Comparison of ENCODE assay signal across 19 cellular contexts in genomic region chr19:13644648-13645047, GRCh38.
DNase-seq lines count a peak whose midpoint lies in the region; ATAC-seq and TF ChIP-seq lines count a peak whose summit lies in the region.
"Had no signal": no experiment of that assay in that cellular context is flagged by ENCODE, and none has a peak within 500 bp of the region (broad histone marks: within the 10 kb centered on the region; RNA-seq: fewer than 3 reads in every experiment).

No MANE protein-coding gene starts in this region.

- DNase-seq in activated CD4-positive, CD25-positive, alpha-beta regulatory T cell treated with anti-CD3 and anti-CD28 coated beads, Interleukin-2, amount 50 U/mL, for 72 hours = peak; percentile 42
- DNase-seq in activated CD4-positive, CD25-positive, alpha-beta regulatory T cell (lab: John Stamatoyannopoulos, UW) = no peak
- DNase-seq in Karpas-422 = peak; percentile 62
- DNase-seq in SK-MEL-5 (ENCODE audit: low read depth, low spot score) = peak; percentile 14
- peak; percentile 78 for DNase-seq in testis
- DNase-seq in vagina (ENCODE audit: extremely low spot score in 2 of 2) = no peak
- no peak for DNase-seq in activated CD4-positive, alpha-beta T cell treated with anti-CD3 and anti-CD28 coated beads, Interleukin-2, amount 50 U/mL, for 4 hours
- DNase-seq: C1 segment of cervical spinal cord; DMS153; EL; HFFc6; NCI-H1417 treated with DMSO at 0.1 percent for 48 hours; NCI-H2029; NCI-H2171; NCI-H446; NCI-H69; NK-92 treated with Interleukin-12 subunit alpha and Interleukin-12 subunit beta, amount 100 ng/mL, for 24 hours had no signal

- H3K79me2 ChIP-seq in Karpas-422 (ENCODE audit: low read length) = no peaks in the 10 kb centered on the region

- H3K36me3 ChIP-seq in Karpas-422 (ENCODE audit: insufficient read depth, low read length) (no peaks in the 10 kb centered on the region), testis (ENCODE audit: low read depth, missing control alignments) (no peaks in the 10 kb centered on the region), vagina (no peaks in the 10 kb centered on the region)

- no peak overlapping the region for H2AFZ ChIP-seq in Karpas-422 (ENCODE audit: low read length)

- no peaks in the 10 kb centered on the region for H4K20me1 ChIP-seq in Karpas-422 (ENCODE audit: insufficient read depth, low read depth, low read length)

- TF ChIP-seq POLR2A in testis (IDR thresholded peaks at IDR 0.05) (no peak), vagina (IDR thresholded peaks at IDR 0.05) (no peak)

- H3K9me3 ChIP-seq in Karpas-422 (ENCODE audit: low read length) (peaks cover 4% of the 10 kb centered on the region; the same call in 1 of the 2 replicates), testis (no peaks in the 10 kb centered on the region), vagina (no peaks in the 10 kb centered on the region)

- in situ Hi-C loops in SK-MEL-5 (cut with HindIII; ENCODE audit: low pct_unique_long_range_greater_than_20kb, low sequenced_read_pairs) = no loop called here

- no peak overlapping the region for H3K9ac ChIP-seq in Karpas-422 (ENCODE audit: low read length)

- H3K27me3 ChIP-seq in Karpas-422 (ENCODE audit: low read length) (peaks cover 2% of the 10 kb centered on the region; the same call in 1 of the 2 replicates), testis (no peaks in the 10 kb centered on the region), vagina (no peaks in the 10 kb centered on the region)

- H3K4me2 ChIP-seq in Karpas-422 (ENCODE audit: low read depth, low read length, poor library complexity, severe bottlenecking) = no peak overlapping the region

- H3K27ac ChIP-seq in Karpas-422 (ENCODE audit: low read length) (no peak overlapping the region), testis (no peak overlapping the region), vagina (no peak overlapping the region)
- H3K27ac ChIP-seq: SK-N-MC had no signal

- no peaks in the 10 kb centered on the region for H3K9me2 ChIP-seq in Karpas-422 (replicated peaks; ENCODE audit: insufficient read depth, low read length)

- no peak for ATAC-seq in HG03097 (IDR thresholded peaks at IDR 0.05; ENCODE audit: low FRiP score, unreplicated experiment)

- intact Hi-C loops in testis (cut with DNase I; ENCODE audit: low total_unique reads) (no loop called here), vagina (cut with DNase I) (no loop called here)

- no peak for TF ChIP-seq CTCF in testis (IDR thresholded peaks at IDR 0.05)
- no peak for TF ChIP-seq CTCF in vagina (IDR thresholded peaks at IDR 0.05)

- WGBS in testis, 2 donors = 72 to 74% methylated on average over 3 of the region's 3 CpGs

- H3K4me1 ChIP-seq in Karpas-422 (ENCODE audit: low read length) (peaks cover 4% of the 10 kb centered on the region), testis (no peaks in the 10 kb centered on the region), vagina (no peaks in the 10 kb centered on the region)

- H3K4me3 ChIP-seq in Karpas-422 (ENCODE audit: low read length) = no peak overlapping the region
- H3K4me3 ChIP-seq in testis = no peak overlapping the region
- no peak overlapping the region for H3K4me3 ChIP-seq in vagina
- H3K4me3 ChIP-seq: SK-N-MC had no signal

Comparison
In these comparisons a context has a peak if more than half of its experiments do, and no peak if none do; other contexts are left out.
1. DNase-seq: peak in activated CD4-positive, CD25-positive, alpha-beta regulatory T cell treated with anti-CD3 and anti-CD28 coated beads, Interleukin-2, amount 50 U/mL, for 72 hours (single experiment), Karpas-422 (single experiment), SK-MEL-5 (single experiment) and testis (single experiment); none in activated CD4-positive, CD25-positive, alpha-beta regulatory T cell (0 of 4), vagina (0 of 2) and activated CD4-positive, alpha-beta T cell treated with anti-CD3 and anti-CD28 coated beads, Interleukin-2, amount 50 U/mL, for 4 hours (0 of 2).